18 cellular contexts compared by ENCODE assay signal in genomic region chr17:31699281-31699680, GRCh38.
DNase-seq lines count a peak whose midpoint lies in the region; ATAC-seq and TF ChIP-seq lines count a peak whose summit lies in the region.
"Had no signal": no experiment of that assay in that cellular context is flagged by ENCODE, and none has a peak within 500 bp of the region (broad histone marks: within the 10 kb centered on the region; RNA-seq: fewer than 3 reads in every experiment).

No MANE protein-coding gene starts in this region.

- H3K9ac ChIP-seq in PC-3 (ENCODE audit: low read length), result no peak overlapping the region

- H3K9me3 Mint-ChIP-seq in activated CD4-positive, alpha-beta T cell treated with anti-CD3 and anti-CD28 coated beads, Interleukin-2, amount 10 ng/mL, durations not matched to agents 24 days and 14 days, result no peaks in the 10 kb centered on the region
- H3K9me3 Mint-ChIP-seq: central memory CD8-positive, alpha-beta T cell had no signal

- H3K27me3 ChIP-seq in PC-3 (ENCODE audit: low read length), result no peaks in the 10 kb centered on the region

- no peak for TF ChIP-seq CTCF in PC-3 (conservative IDR thresholded peaks at IDR 0.05; ENCODE audit: low read depth, low read length)

- intact Hi-C loops in PC-3 (cut with micrococcal nuclease), result no loop called here
- intact Hi-C loops in activated CD4-positive, alpha-beta T cell treated with anti-CD3 and anti-CD28 coated beads, Interleukin-2, amount 10 ng/mL, durations not matched to agents 24 days and 14 days (cut with micrococcal nuclease), result no loop called here

- no peak overlapping the region for H3K27ac Mint-ChIP-seq in activated CD4-positive, alpha-beta T cell treated with anti-CD3 and anti-CD28 coated beads, Interleukin-2, amount 10 ng/mL, durations not matched to agents 24 days and 14 days

- H3K9me3 ChIP-seq in PC-3 (ENCODE audit: low read length), result no peaks in the 10 kb centered on the region
- H3K9me3 ChIP-seq: Caco-2, lower lobe of right lung had no signal

- H3K4me1 ChIP-seq in PC-3 (ENCODE audit: insufficient read depth, low read length), result no peaks in the 10 kb centered on the region
- H3K4me1 ChIP-seq: lower lobe of right lung had no signal

- POLR2A ChIA-PET in PC-3 (lab: Charles Lee; ENCODE audit: unreplicated experiment), result no interaction called here

- H3K4me1 Mint-ChIP-seq in activated CD4-positive, alpha-beta T cell treated with anti-CD3 and anti-CD28 coated beads, Interleukin-2, amount 10 ng/mL, durations not matched to agents 24 days and 14 days, result no peaks in the 10 kb centered on the region
- H3K4me1 Mint-ChIP-seq: central memory CD8-positive, alpha-beta T cell had no signal

- H4K20me1 ChIP-seq in PC-3 (ENCODE audit: low read length), result no peaks in the 10 kb centered on the region

- no peak overlapping the region for H3K4me2 ChIP-seq in PC-3 (ENCODE audit: low read length)
- H3K4me2 ChIP-seq: PC-9 had no signal

- peaks cover 7% of the 10 kb centered on the region for H3K27me3 Mint-ChIP-seq in activated CD4-positive, alpha-beta T cell treated with anti-CD3 and anti-CD28 coated beads, Interleukin-2, amount 10 ng/mL, durations not matched to agents 24 days and 14 days

- no peak for ATAC-seq in PC-3
- peak; percentile 68 for ATAC-seq in esophagus mucosa
- ATAC-seq in GM18858 (IDR thresholded peaks at IDR 0.05; ENCODE audit: unreplicated experiment), result no peak
- no peak for ATAC-seq in GM21717 (IDR thresholded peaks at IDR 0.05; ENCODE audit: unreplicated experiment)
- ATAC-seq: lower lobe of right lung had no signal

- no peak overlapping the region for H2AFZ ChIP-seq in PC-3 (ENCODE audit: low read length)
- H2AFZ ChIP-seq: PC-9 had no signal

- H3K4me3 ChIP-seq in PC-3 (ENCODE audit: low read length), result no peak overlapping the region
- H3K4me3 ChIP-seq: lower lobe of right lung, PC-9 had no signal

- H3K36me3 ChIP-seq in PC-3 (ENCODE audit: low read depth, low read length), result no peaks in the 10 kb centered on the region
- H3K36me3 ChIP-seq: lower lobe of right lung had no signal

- CTCF ChIA-PET in PC-3 (lab: Charles Lee), result no interaction called here

- DNase-seq in COLO668 (lab: John Stamatoyannopoulos, UW; ENCODE audit: unreplicated experiment) (peak; percentile 26), H4 (ENCODE audit: low spot score) (peak; percentile 50), PC-3 (peak; percentile 8), DMS114 treated with DMSO at 0.1 percent for 48 hours (lab: John Stamatoyannopoulos, UW; ENCODE audit: unreplicated experiment) (no peak)
- DNase-seq in activated CD4-positive, alpha-beta T cell treated with anti-CD3 and anti-CD28 coated beads, Interleukin-2, amount 10 ng/mL, durations not matched to agents 24 days and 14 days, result no peak
- DNase-seq: activated CD4-positive, alpha-beta T cell treated with anti-CD3 and anti-CD28 coated beads, Interleukin-2, amount 50 U/mL, for 1 hour; activated naive CD4-positive, alpha-beta T cell treated with Interleukin-2 at 50 U/mL for 16 hours; Caco-2; effector CD4-positive, alpha-beta T cell; lower lobe of right lung; NCI-H2081; NCI-H526; PC-9; stimulated activated CD4-positive, alpha-beta T cell treated with anti-CD3 and anti-CD28 coated beads, Interleukin-1b, Interleukin-23, amount 100 ng/mL, for 48 hours had no signal

- no peaks in the 10 kb centered on the region for H3K79me2 ChIP-seq in PC-3 (ENCODE audit: low read length)

- no peaks in the 10 kb centered on the region for H3K36me3 Mint-ChIP-seq in activated CD4-positive, alpha-beta T cell treated with anti-CD3 and anti-CD28 coated beads, Interleukin-2, amount 10 ng/mL, durations not matched to agents 24 days and 14 days (ENCODE audit: low read depth)

- H3F3A ChIP-seq in PC-3 (ENCODE audit: low read length, unreplicated experiment), result no peaks in the 10 kb centered on the region

- BruUV-seq in PC-3 (replicated peaks; lab: Mats Ljungman, UMichigan), result no TSS peak

- no peak overlapping the region for H3K27ac ChIP-seq in PC-3 (ENCODE audit: low read length)
- H3K27ac ChIP-seq: lower lobe of right lung, PC-9 had no signal

- H3K9me2 ChIP-seq in PC-3 (replicated peaks; ENCODE audit: low read length), result no peaks in the 10 kb centered on the region

- no peak overlapping the region for H3K4me3 Mint-ChIP-seq in activated CD4-positive, alpha-beta T cell treated with anti-CD3 and anti-CD28 coated beads, Interleukin-2, amount 10 ng/mL, durations not matched to agents 24 days and 14 days
- H3K4me3 Mint-ChIP-seq: central memory CD8-positive, alpha-beta T cell had no signal

Comparison
In these comparisons a context has a peak if more than half of its experiments do, and no peak if none do; other contexts are left out.
1. DNase-seq: peak in COLO668 (single experiment), H4 (single experiment) and PC-3 (single experiment); none in activated CD4-positive, alpha-beta T cell treated with anti-CD3 and anti-CD28 coated beads, Interleukin-2, amount 10 ng/mL, durations not matched to agents 24 days and 14 days (single experiment) and DMS114 treated with DMSO at 0.1 percent for 48 hours (single experiment).